In genomic region chr20:3777726-3778629, GRCh38 we compare ENCODE assay signal across 8 cellular contexts. TPM values are rescaled to one million over a fixed set of nuclear protein-coding genes. Genes with fewer than 3 reads are reported as not detected.
A peak's percentile ranks its signal among the peaks of the same experiment; 100 is the strongest.
DNase-seq lines count a peak whose midpoint lies in the region; ATAC-seq and TF ChIP-seq lines count a peak whose summit lies in the region.

No MANE protein-coding gene starts in this region.

- peak overlapping the region; percentile 47 for H3K4me3 ChIP-seq in A673 (ENCODE audit: low read depth, low read length, poor library complexity, severe bottlenecking)
- H3K4me3 ChIP-seq in choroid plexus epithelial cell (ENCODE audit: low read depth, low read length): peak overlapping the region; percentile 54

- H3K36me3 Mint-ChIP-seq in stimulated activated effector memory CD8-positive, alpha-beta T cell treated with anti-CD3 and anti-CD28 coated beads, Interleukin-12 subunit alpha, Interleukin-12 subunit beta, amount 100 ng/mL, for 72 hours: no peaks in the 10 kb centered on the region

- peaks cover 12% of the 10 kb centered on the region for H3K27me3 ChIP-seq in A673 (replicated peaks; ENCODE audit: insufficient read depth, low read depth, low read length, poor library complexity)

- no peaks in the 10 kb centered on the region for H3K36me3 ChIP-seq in A673 (ENCODE audit: insufficient read depth, low read length, poor library complexity, severe bottlenecking)

- ATAC-seq in left lobe of liver (peak; percentile 46), HG03039 (IDR thresholded peaks at IDR 0.05; ENCODE audit: unreplicated experiment) (no peak)
- ATAC-seq in stimulated activated effector memory CD8-positive, alpha-beta T cell treated with anti-CD3 and anti-CD28 coated beads, Interleukin-12 subunit alpha, Interleukin-12 subunit beta, amount 100 ng/mL, for 72 hours: peak; percentile 89

- intact Hi-C loops in A673 (cut with micrococcal nuclease; ENCODE audit: unreplicated experiment): no loop called here

- peak overlapping the region; percentile 80 for H3K4me3 Mint-ChIP-seq in stimulated activated effector memory CD8-positive, alpha-beta T cell treated with anti-CD3 and anti-CD28 coated beads, Interleukin-12 subunit alpha, Interleukin-12 subunit beta, amount 100 ng/mL, for 72 hours

- no TSS peak for BruUV-seq in A673 (replicated peaks; lab: Mats Ljungman, UMichigan)

- no peaks in the 10 kb centered on the region for H3K9me3 Mint-ChIP-seq in stimulated activated effector memory CD8-positive, alpha-beta T cell treated with anti-CD3 and anti-CD28 coated beads, Interleukin-12 subunit alpha, Interleukin-12 subunit beta, amount 100 ng/mL, for 72 hours

- H3K4me1 ChIP-seq in A673 (ENCODE audit: insufficient read depth, low read length, poor library complexity, severe bottlenecking): peaks cover 16% of the 10 kb centered on the region

- peak overlapping the region; percentile 43 for H3K27ac Mint-ChIP-seq in stimulated activated effector memory CD8-positive, alpha-beta T cell treated with anti-CD3 and anti-CD28 coated beads, Interleukin-12 subunit alpha, Interleukin-12 subunit beta, amount 100 ng/mL, for 72 hours

- H3K4me1 Mint-ChIP-seq in stimulated activated effector memory CD8-positive, alpha-beta T cell treated with anti-CD3 and anti-CD28 coated beads, Interleukin-12 subunit alpha, Interleukin-12 subunit beta, amount 100 ng/mL, for 72 hours: peaks cover 53% of the 10 kb centered on the region

- no peak overlapping the region for H3K27ac ChIP-seq in A673 (ENCODE audit: low read depth, low read length, poor library complexity, severe bottlenecking)

- no peaks in the 10 kb centered on the region for H3K9me3 ChIP-seq in A673 (ENCODE audit: low read depth, low read length, poor library complexity, severe bottlenecking)

- CTCF ChIA-PET in A673 (lab: Charles Lee): interaction anchor here (0.8 kb wide), 1 partner anchor 9 kb away, joined by 3 read pairs; no protein-coding TSS in a partner anchor

- TF ChIP-seq CTCF in A673 (conservative IDR thresholded peaks at IDR 0.05; ENCODE audit: low read depth, low read length) (no peak), choroid plexus epithelial cell (conservative IDR thresholded peaks at IDR 0.05; ENCODE audit: low read depth, low read length) (no peak)

- POLR2A ChIA-PET in A673 (lab: Charles Lee; ENCODE audit: low non-redundant PET): no interaction called here

- peak; percentile 79 for DNase-seq in A673 (ENCODE audit: low spot score)
- peak; percentile 52 for DNase-seq in GM19238 (ENCODE audit: insufficient read length, low spot score)
- DNase-seq in SW480 (ENCODE audit: low spot score): peak; percentile 67
- DNase-seq in choroid plexus epithelial cell (ENCODE audit: low read depth): peak; percentile 35
- DNase-seq in left lobe of liver (ENCODE audit: low spot score): no peak
- DNase-seq in stimulated activated effector memory CD8-positive, alpha-beta T cell treated with anti-CD3 and anti-CD28 coated beads, Interleukin-12 subunit alpha, Interleukin-12 subunit beta, amount 100 ng/mL, for 72 hours (ENCODE audit: low spot score in 2 of 2): peak; percentile 45 to 77
- DNase-seq in H4 (ENCODE audit: low spot score): no peak

RNA-seq across cellular contexts. Expression of gene SPEF1, which starts 3.3 kb away (rescaled TPM):
- total RNA-seq in A673 (2021) (0.26 and 0.49 TPM in 2 replicates), left lobe of liver (0.10 TPM)
- total RNA-seq in H4 (2014; rRNA removed; shearing (Covaris generic)): 0.21 TPM in 1 of 2 replicates, not detected in the other

RNA-seq across cellular contexts. Expression of gene CENPB, which starts 8.6 kb away (rescaled TPM):
- 101 and 108 TPM in 2 replicates for total RNA-seq in A673 (2021)
- total RNA-seq in left lobe of liver: 39.4 TPM
- total RNA-seq in H4 (2014; rRNA removed; shearing (Covaris generic)): 24.3 and 45.5 TPM in 2 replicates

RNA-seq across cellular contexts. Expression of gene ADISSP, which starts 10.4 kb away (rescaled TPM):
- total RNA-seq in A673 (2021): 75.7 and 80.3 TPM in 2 replicates
- total RNA-seq in left lobe of liver: 10.6 TPM
- total RNA-seq in H4 (2014; rRNA removed; shearing (Covaris generic)): 38.3 and 38.9 TPM in 2 replicates

RNA-seq across cellular contexts. Expression of gene CDC25B, which starts 18.1 kb away (rescaled TPM):
- total RNA-seq in A673 (2021) (113 and 119 TPM in 2 replicates), left lobe of liver (12.4 TPM)
- 35.7 and 39.6 TPM in 2 replicates for total RNA-seq in H4 (2014; rRNA removed; shearing (Covaris generic))

RNA-seq across cellular contexts. Expression of gene AP5S1, which starts 42.4 kb away (rescaled TPM):
- total RNA-seq in A673 (2021) (15.0 and 17.5 TPM in 2 replicates), left lobe of liver (9.7 TPM)
- total RNA-seq in H4 (2014; rRNA removed; shearing (Covaris generic)): 16.7 and 16.9 TPM in 2 replicates

Comparison
In these comparisons a context has a peak if more than half of its experiments do, and no peak if none do; other contexts are left out.
1. DNase-seq: peak in A673 (single experiment), GM19238 (single experiment), SW480 (single experiment), choroid plexus epithelial cell (single experiment) and stimulated activated effector memory CD8-positive, alpha-beta T cell treated with anti-CD3 and anti-CD28 coated beads, Interleukin-12 subunit alpha, Interleukin-12 subunit beta, amount 100 ng/mL, for 72 hours (2 of 2); none in left lobe of liver (single experiment) and H4 (single experiment).